Comparison of ENCODE assay signal across 25 cellular contexts in the genomic region with DNA sequence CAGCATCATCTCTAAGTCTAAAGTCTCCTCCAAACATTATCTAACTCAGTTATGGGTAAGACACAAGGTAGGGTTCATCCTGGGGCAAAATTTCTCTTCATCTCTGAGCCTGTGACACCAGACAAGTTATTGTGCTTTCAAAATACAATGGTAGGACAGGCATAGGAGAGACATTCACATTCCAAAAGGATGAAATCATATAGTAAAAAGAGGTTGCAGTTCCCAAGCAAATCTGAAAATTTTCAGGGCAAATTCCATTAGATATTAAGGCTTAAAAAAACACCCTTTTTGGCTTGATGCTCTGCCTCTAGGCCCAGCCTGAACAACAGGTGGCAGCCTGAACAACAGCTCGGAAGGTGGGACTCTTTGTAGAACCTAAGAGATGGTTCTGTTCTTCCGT.
DNase-seq lines count a peak whose midpoint lies in the region; ATAC-seq and TF ChIP-seq lines count a peak whose summit lies in the region.
"Had no signal": no experiment of that assay in that cellular context is flagged by ENCODE, and none has a peak within 500 bp of the region (broad histone marks: within the 10 kb centered on the region; RNA-seq: fewer than 3 reads in every experiment).

No MANE protein-coding gene starts in this region.

- DNase-seq in AG20443 (ENCODE audit: low spot score) (peak; percentile 9), HT1080 (ENCODE audit: low read depth) (peak; percentile 7), astrocyte of the spinal cord (ENCODE audit: low read depth, low spot score) (peak; percentile 12), kidney glomerular epithelial cell (lab: John Stamatoyannopoulos, UW) (peak; percentile 49), DMS53 treated with DMSO at 0.1 percent for 48 hours (lab: John Stamatoyannopoulos, UW; ENCODE audit: unreplicated experiment) (no peak), OCI-M1 (lab: John Stamatoyannopoulos, UW) (no peak), NCI-H146 (lab: John Stamatoyannopoulos, UW) (no peak)
- DNase-seq: activated effector memory CD4-positive, alpha-beta T cell treated with Interleukin-2 at 50 U/mL for 16 hours; activated T-cell treated with anti-CD3 and anti-CD28 coated beads for 4 hours; DMS53; effector CD8-positive, alpha-beta T cell; erythroblast; foreskin melanocyte; left colon; MG63; NCI-H1105 treated with DMSO at 0.1 percent for 48 hours; NCI-H2029 treated with DMSO at 0.1 percent for 48 hours; NCI-H345; NCI-H748 treated with DMSO at 0.1 percent for 48 hours; pancreas; right cardiac atrium; transverse colon had no signal

- H3K4me3 ChIP-seq in astrocyte of the spinal cord (ENCODE audit: low read depth, low read length) = no peak overlapping the region
- H3K4me3 ChIP-seq: BLaER1, MG63, pancreas, SK-N-MC, transverse colon had no signal

- in situ Hi-C loops in astrocyte of the spinal cord (cut with HindIII; ENCODE audit: low sequenced_read_pairs) = no loop called here

- TF ChIP-seq CTCF in astrocyte of the spinal cord (IDR thresholded peaks at IDR 0.05; ENCODE audit: low read depth, low read length) = no peak

- no peak; the same call in 2 of the 3 replicates for ATAC-seq in SK-N-SH treated with all-trans-retinoic acid at 6 μM for 48 hours
- ATAC-seq: left colon, pancreas, right cardiac atrium had no signal

TF ChIP-seq in SK-N-SH treated with all-trans-retinoic acid at 6 μM for 48 hours, 23 proteins besides CTCF, POLR2A, EP300 and RAD21:
- TF ChIP-seq ZNF565 (CRISPR knock-in tag; conservative IDR thresholded peaks at IDR 0.05; ENCODE audit: low read depth) = no peak
- no peak for TF ChIP-seq ISL1 (CRISPR knock-in tag; IDR thresholded peaks at IDR 0.05)
- TF ChIP-seq, protein P1, sequence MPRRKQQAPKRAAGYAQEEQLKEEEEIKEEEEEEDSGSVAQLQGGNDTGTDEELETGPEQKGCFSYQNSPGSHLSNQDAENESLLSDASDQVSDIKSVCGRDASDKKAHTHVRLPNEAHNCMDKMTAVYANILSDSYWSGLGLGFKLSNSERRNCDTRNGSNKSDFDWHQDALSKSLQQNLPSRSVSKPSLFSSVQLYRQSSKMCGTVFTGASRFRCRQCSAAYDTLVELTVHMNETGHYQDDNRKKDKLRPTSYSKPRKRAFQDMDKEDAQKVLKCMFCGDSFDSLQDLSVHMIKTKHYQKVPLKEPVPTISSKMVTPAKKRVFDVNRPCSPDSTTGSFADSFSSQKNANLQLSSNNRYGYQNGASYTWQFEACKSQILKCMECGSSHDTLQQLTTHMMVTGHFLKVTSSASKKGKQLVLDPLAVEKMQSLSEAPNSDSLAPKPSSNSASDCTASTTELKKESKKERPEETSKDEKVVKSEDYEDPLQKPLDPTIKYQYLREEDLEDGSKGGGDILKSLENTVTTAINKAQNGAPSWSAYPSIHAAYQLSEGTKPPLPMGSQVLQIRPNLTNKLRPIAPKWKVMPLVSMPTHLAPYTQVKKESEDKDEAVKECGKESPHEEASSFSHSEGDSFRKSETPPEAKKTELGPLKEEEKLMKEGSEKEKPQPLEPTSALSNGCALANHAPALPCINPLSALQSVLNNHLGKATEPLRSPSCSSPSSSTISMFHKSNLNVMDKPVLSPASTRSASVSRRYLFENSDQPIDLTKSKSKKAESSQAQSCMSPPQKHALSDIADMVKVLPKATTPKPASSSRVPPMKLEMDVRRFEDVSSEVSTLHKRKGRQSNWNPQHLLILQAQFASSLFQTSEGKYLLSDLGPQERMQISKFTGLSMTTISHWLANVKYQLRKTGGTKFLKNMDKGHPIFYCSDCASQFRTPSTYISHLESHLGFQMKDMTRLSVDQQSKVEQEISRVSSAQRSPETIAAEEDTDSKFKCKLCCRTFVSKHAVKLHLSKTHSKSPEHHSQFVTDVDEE (CRISPR knock-in tag; IDR thresholded peaks at IDR 0.05) = no peak
- TF ChIP-seq, protein P2, sequence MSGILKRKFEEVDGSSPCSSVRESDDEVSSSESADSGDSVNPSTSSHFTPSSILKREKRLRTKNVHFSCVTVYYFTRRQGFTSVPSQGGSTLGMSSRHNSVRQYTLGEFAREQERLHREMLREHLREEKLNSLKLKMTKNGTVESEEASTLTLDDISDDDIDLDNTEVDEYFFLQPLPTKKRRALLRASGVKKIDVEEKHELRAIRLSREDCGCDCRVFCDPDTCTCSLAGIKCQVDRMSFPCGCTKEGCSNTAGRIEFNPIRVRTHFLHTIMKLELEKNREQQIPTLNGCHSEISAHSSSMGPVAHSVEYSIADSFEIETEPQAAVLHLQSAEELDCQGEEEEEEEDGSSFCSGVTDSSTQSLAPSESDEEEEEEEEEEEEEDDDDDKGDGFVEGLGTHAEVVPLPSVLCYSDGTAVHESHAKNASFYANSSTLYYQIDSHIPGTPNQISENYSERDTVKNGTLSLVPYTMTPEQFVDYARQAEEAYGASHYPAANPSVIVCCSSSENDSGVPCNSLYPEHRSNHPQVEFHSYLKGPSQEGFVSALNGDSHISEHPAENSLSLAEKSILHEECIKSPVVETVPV (CRISPR knock-in tag; IDR thresholded peaks at IDR 0.05) = no peak

Comparison
In these comparisons a context has a peak if more than half of its experiments do, and no peak if none do; other contexts are left out.
1. DNase-seq: peak in AG20443 (single experiment), HT1080 (single experiment), astrocyte of the spinal cord (single experiment) and kidney glomerular epithelial cell (single experiment); none in DMS53 treated with DMSO at 0.1 percent for 48 hours (single experiment), OCI-M1 (single experiment) and NCI-H146 (single experiment).